28 cellular contexts compared by ENCODE assay signal in genomic region chr12:42750356-42750755, GRCh38.
"Had no signal": no experiment of that assay in that cellular context is flagged by ENCODE, and none has a peak within 500 bp of the region (broad histone marks: within the 10 kb centered on the region; RNA-seq: fewer than 3 reads in every experiment).

No MANE protein-coding gene starts in this region.

- H3K9ac ChIP-seq: neural progenitor cell, parathyroid adenoma had no signal

- H3K9me3 ChIP-seq: ovary, thoracic aorta, thyroid gland, vagina had no signal

- H3K36me3 Mint-ChIP-seq: natural killer cell; stimulated activated effector memory CD8-positive, alpha-beta T cell treated with anti-CD3 and anti-CD28 coated beads, Interleukin-12 subunit alpha, Interleukin-12 subunit beta, amount 100 ng/mL, for 72 hours; stimulated activated naive B cell treated with anti-CD40 and anti-IgM and Interleukin-4, amounts not matched to agents 10 μg/mL and 1 μg/mL and 100 μg/mL, for 72 hours had no signal

- H3K27ac Mint-ChIP-seq: natural killer cell; nephron; neural progenitor cell; progenitor cell of endocrine pancreas; stimulated activated effector memory CD8-positive, alpha-beta T cell treated with anti-CD3 and anti-CD28 coated beads, Interleukin-12 subunit alpha, Interleukin-12 subunit beta, amount 100 ng/mL, for 72 hours; stimulated activated naive B cell treated with anti-CD40 and anti-IgM and Interleukin-4, amounts not matched to agents 10 μg/mL and 1 μg/mL and 100 μg/mL, for 72 hours; stimulated activated naive CD8-positive, alpha-beta T cell treated with anti-CD3 and anti-CD28 coated beads, Interleukin-15, Interleukin-2, amounts not matched to agents 100 ng/mL and 50 ng/mL, for 24 hours had no signal

- H3K4me3 ChIP-seq: neural progenitor cell, ovary, psoas muscle, skin epidermis, stomach, thoracic aorta, thyroid gland, tibial nerve, upper lobe of left lung, vagina had no signal

- H3K4me2 ChIP-seq: neural progenitor cell had no signal

- H3K4me1 Mint-ChIP-seq: natural killer cell; neural progenitor cell; stimulated activated effector memory CD8-positive, alpha-beta T cell treated with anti-CD3 and anti-CD28 coated beads, Interleukin-12 subunit alpha, Interleukin-12 subunit beta, amount 100 ng/mL, for 72 hours; stimulated activated naive B cell treated with anti-CD40 and anti-IgM and Interleukin-4, amounts not matched to agents 10 μg/mL and 1 μg/mL and 100 μg/mL, for 72 hours had no signal

- H3K27ac ChIP-seq: neural progenitor cell, ovary, parathyroid adenoma, psoas muscle, skin epidermis, stomach, thoracic aorta, thyroid gland, tibial nerve, upper lobe of left lung, vagina had no signal

- H3K4me1 ChIP-seq: neural progenitor cell, parathyroid adenoma, psoas muscle, stomach, thyroid gland, tibial nerve, upper lobe of left lung, vagina had no signal

- H3K4me3 Mint-ChIP-seq: natural killer cell; nephron; neural progenitor cell; stimulated activated effector memory CD8-positive, alpha-beta T cell treated with anti-CD3 and anti-CD28 coated beads, Interleukin-12 subunit alpha, Interleukin-12 subunit beta, amount 100 ng/mL, for 72 hours; stimulated activated naive B cell treated with anti-CD40 and anti-IgM and Interleukin-4, amounts not matched to agents 10 μg/mL and 1 μg/mL and 100 μg/mL, for 72 hours; stimulated activated naive CD8-positive, alpha-beta T cell treated with anti-CD3 and anti-CD28 coated beads, Interleukin-15, Interleukin-2, amounts not matched to agents 100 ng/mL and 50 ng/mL, for 24 hours had no signal

- H3K27me3 ChIP-seq: neural progenitor cell, ovary, stomach, thyroid gland, tibial nerve, upper lobe of left lung, vagina had no signal

- H3K36me3 ChIP-seq: neural progenitor cell, ovary, stomach, thoracic aorta, thyroid gland, tibial nerve, upper lobe of left lung, vagina had no signal

- H2AFZ ChIP-seq: neural progenitor cell, parathyroid adenoma had no signal

- DNase-seq: natural killer cell; occipital lobe; ovary; posterior cingulate gyrus; psoas muscle; right cardiac atrium; stimulated activated CD4-positive, alpha-beta T cell treated with anti-CD3 and anti-CD28 coated beads, Interleukin-15, amount 100 ng/mL, for 24 hours; stimulated activated CD4-positive, alpha-beta T cell treated with anti-CD3 and anti-CD28 coated beads, Interleukin-2, amount 100 ng/mL, for 24 hours; stimulated activated CD4-positive, alpha-beta T cell treated with anti-CD3 and anti-CD28 coated beads, Interleukin-2, amount 100 ng/mL, for 48 hours; stimulated activated CD4-positive, alpha-beta T cell treated with anti-CD3 and anti-CD28 coated beads, Interleukin-4, amount 100 ng/mL, for 24 hours; stimulated activated naive B cell treated with anti-CD40 and anti-IgM and Interleukin-4, amounts not matched to agents 10 μg/mL and 1 μg/mL and 100 μg/mL, for 72 hours; stimulated activated naive CD4-positive, alpha-beta T cell treated with Interleukin-2 at 50 U/mL for 16 hours; stomach; thyroid gland; trophoblast cell; upper lobe of left lung had no signal

- ATAC-seq: natural killer cell; psoas muscle; right cardiac atrium; sciatic nerve; stimulated activated effector memory CD8-positive, alpha-beta T cell treated with anti-CD3 and anti-CD28 coated beads, Interleukin-12 subunit alpha, Interleukin-12 subunit beta, amount 100 ng/mL, for 72 hours; stimulated activated naive B cell treated with anti-CD40 and anti-IgM and Interleukin-4, amounts not matched to agents 10 μg/mL and 1 μg/mL and 100 μg/mL, for 72 hours had no signal

- H3K27me3 Mint-ChIP-seq: progenitor cell of endocrine pancreas; stimulated activated naive B cell treated with anti-CD40 and anti-IgM and Interleukin-4, amounts not matched to agents 10 μg/mL and 1 μg/mL and 100 μg/mL, for 72 hours; stimulated activated naive CD8-positive, alpha-beta T cell treated with anti-CD3 and anti-CD28 coated beads, Interleukin-15, Interleukin-2, amounts not matched to agents 100 ng/mL and 50 ng/mL, for 24 hours had no signal

- FAIRE-seq: urothelium cell line had no signal

- H3K79me2 ChIP-seq: parathyroid adenoma had no signal
